In the genomic region with DNA sequence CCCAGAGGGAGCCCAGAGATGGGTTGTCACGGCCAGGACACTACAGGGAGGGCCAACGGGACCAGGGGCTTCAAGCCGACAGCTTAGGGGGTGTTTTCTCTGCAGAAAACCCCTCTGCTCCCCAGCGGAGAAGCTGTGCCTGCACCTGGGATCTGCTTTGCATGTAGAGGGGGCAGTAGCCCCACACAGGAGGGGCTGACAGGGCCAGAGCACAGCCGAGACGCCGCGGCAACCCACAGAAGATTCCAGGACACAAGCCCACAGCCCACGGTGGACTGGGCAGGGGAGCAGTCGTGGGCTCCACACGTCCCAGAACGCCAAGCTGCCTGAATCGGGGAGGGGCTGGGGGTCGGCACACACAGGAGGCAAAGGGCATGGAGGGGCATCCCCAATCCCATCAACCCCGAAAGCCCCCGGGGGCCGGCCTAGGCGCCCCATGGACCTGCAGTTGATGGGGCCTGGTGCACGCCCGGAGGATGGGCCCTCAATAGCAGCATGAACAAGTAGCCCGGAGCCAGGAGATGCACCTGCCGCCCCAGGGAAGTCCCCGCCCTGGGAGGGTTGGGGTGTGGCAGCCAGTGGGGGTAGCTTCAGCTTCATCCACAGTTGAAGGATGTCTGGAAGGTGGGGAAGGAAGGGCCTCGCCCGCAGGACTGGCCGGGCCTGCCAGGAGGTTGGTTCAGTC, we compare ENCODE assay signal across 23 cellular contexts. TPM values are rescaled to one million over a fixed set of nuclear protein-coding genes. Genes with fewer than 3 reads are reported as not detected.
"Had no signal": no experiment of that assay in that cellular context is flagged by ENCODE, and none has a peak within 500 bp of the region (broad histone marks: within the 10 kb centered on the region; RNA-seq: fewer than 3 reads in every experiment).

No MANE protein-coding gene starts in this region.

- H3K36me3 ChIP-seq: colonic mucosa, heart right ventricle, neutrophil, ovary, right atrium auricular region, stomach, thoracic aorta, transverse colon had no signal

- H3K27me3 ChIP-seq: colonic mucosa, ovary, right atrium auricular region had no signal

- H3K4me3 Mint-ChIP-seq: naive thymus-derived CD4-positive, alpha-beta T cell; nephron progenitor cell; stimulated activated effector memory CD8-positive, alpha-beta T cell treated with anti-CD3 and anti-CD28 coated beads, Interleukin-12 subunit alpha, Interleukin-12 subunit beta, amount 100 ng/mL, for 72 hours had no signal

- H3K27ac ChIP-seq: colonic mucosa, heart right ventricle, neutrophil, ovary, right atrium auricular region, stomach, thoracic aorta, transverse colon had no signal

- ATAC-seq: naive thymus-derived CD4-positive, alpha-beta T cell had no signal

- DNase-seq: colonic mucosa; effector CD4-positive, alpha-beta T cell; heart right ventricle; hypothalamus; kidney glomerular epithelial cell; mammary epithelial cell; naive thymus-derived CD4-positive, alpha-beta T cell; nephron progenitor cell; ovary; stimulated activated CD4-positive, alpha-beta T cell treated with anti-CD3 and anti-CD28 coated beads, Interleukin-4, amount 100 ng/mL, for 1 hour; stimulated activated CD8-positive, alpha-beta memory T cell treated with anti-CD3 and anti-CD28 coated beads, Interleukin-4, amount 100 ng/mL, for 48 hours; stomach; substantia nigra; transverse colon had no signal

- H3K4me3 ChIP-seq: colonic mucosa, heart right ventricle, ovary, right atrium auricular region, smooth muscle cell, stomach, thoracic aorta, transverse colon had no signal

- H3K4me1 ChIP-seq: colonic mucosa had no signal

- H3K27ac Mint-ChIP-seq: naive thymus-derived CD4-positive, alpha-beta T cell; nephron progenitor cell; stimulated activated effector memory CD8-positive, alpha-beta T cell treated with anti-CD3 and anti-CD28 coated beads, Interleukin-12 subunit alpha, Interleukin-12 subunit beta, amount 100 ng/mL, for 72 hours had no signal

- H3K4me2 ChIP-seq: smooth muscle cell had no signal

- H3K9me3 Mint-ChIP-seq: stimulated activated effector memory CD8-positive, alpha-beta T cell treated with anti-CD3 and anti-CD28 coated beads, Interleukin-12 subunit alpha, Interleukin-12 subunit beta, amount 100 ng/mL, for 72 hours had no signal

- H3K4me1 Mint-ChIP-seq: stimulated activated effector memory CD8-positive, alpha-beta T cell treated with anti-CD3 and anti-CD28 coated beads, Interleukin-12 subunit alpha, Interleukin-12 subunit beta, amount 100 ng/mL, for 72 hours had no signal

- H3K9me3 ChIP-seq: colonic mucosa, heart right ventricle, neutrophil, ovary, right atrium auricular region, stomach, thoracic aorta, transverse colon had no signal

RNA-seq across cellular contexts. Expression of gene TMEM179, which starts 30.5 kb away (rescaled TPM):
- total RNA-seq: mesenteric fat pad, mononuclear cell, thoracic aorta had no signal
- polyA plus RNA-seq: mammary epithelial cell; naive thymus-derived CD4-positive, alpha-beta T cell had no signal

RNA-seq across cellular contexts. Expression of gene C14orf180, which starts 55.5 kb away (rescaled TPM):
- total RNA-seq: dermis microvascular lymphatic vessel endothelial cell; frontal cortex; mammary epithelial cell; mononuclear cell; naive thymus-derived CD4-positive, alpha-beta T cell had no signal
- polyA plus RNA-seq: mammary epithelial cell; naive thymus-derived CD4-positive, alpha-beta T cell had no signal
